Comparison of ENCODE assay signal across 33 cellular contexts in the genomic region with DNA sequence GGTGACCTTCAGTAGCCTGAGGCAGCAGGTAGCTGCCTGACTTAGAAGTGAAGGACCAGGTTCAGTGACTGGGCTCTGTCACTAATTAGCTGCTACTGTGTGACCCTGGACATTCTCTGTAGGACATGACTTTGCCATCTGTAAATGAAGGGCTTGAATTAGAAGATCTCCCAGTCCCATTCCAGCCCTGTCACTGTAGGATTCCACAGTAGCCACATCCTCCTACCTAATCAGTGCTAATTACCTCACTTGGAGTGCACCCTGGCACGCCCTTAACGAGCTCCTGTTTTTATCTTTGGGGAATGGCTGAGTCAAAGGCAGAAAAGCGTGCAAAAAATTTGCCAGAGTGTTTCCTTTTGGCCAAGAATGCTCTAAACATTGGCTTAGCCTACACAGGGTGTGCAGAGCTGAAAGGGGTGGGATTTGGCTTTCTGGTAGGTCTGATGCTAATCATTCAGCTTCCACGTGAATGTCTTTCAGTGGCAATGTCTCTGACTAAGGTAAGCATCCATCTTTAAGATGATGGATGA. TPM values are rescaled to one million over a fixed set of nuclear protein-coding genes. Genes with fewer than 3 reads are reported as not detected.
A peak's percentile ranks its signal among the peaks of the same experiment; 100 is the strongest.
DNase-seq lines count a peak whose midpoint lies in the region; ATAC-seq, FAIRE-seq and TF ChIP-seq lines count a peak whose summit lies in the region.
"Had no signal": no experiment of that assay in that cellular context is flagged by ENCODE, and none has a peak within 500 bp of the region (broad histone marks: within the 10 kb centered on the region; RNA-seq: fewer than 3 reads in every experiment).

No MANE protein-coding gene starts in this region.

- H3K27ac ChIP-seq in VCaP (peak overlapping the region; percentile 69), brain microvascular endothelial cell (no peak overlapping the region), pancreas (no peak overlapping the region)
- H3K27ac ChIP-seq: BLaER1 treated with 17β-estradiol and CSF1 and Interleukin-3, amounts not matched to agents 10 nM and 100 nM; skin epidermis; tibial nerve had no signal

- peak; percentile 85 for DNase-seq in Caki2 (ENCODE audit: low read depth)
- DNase-seq in H4 (ENCODE audit: low spot score) = peak; percentile 73
- DNase-seq in renal cortical epithelial cell (ENCODE audit: low read depth) = peak; percentile 22
- no peak for DNase-seq in GM12891 (ENCODE audit: insufficient read length, low spot score)
- no peak for DNase-seq in middle frontal gyrus (ENCODE audit: extremely low spot score, low spot score)
- DNase-seq in brain microvascular endothelial cell = no peak
- no peak for DNase-seq in pancreas
- DNase-seq: ACHN; activated CD4-positive, CD25-positive, alpha-beta regulatory T cell treated with anti-CD3 and anti-CD28 coated beads, Interleukin-2, amount 50 U/mL, for 72 hours; activated naive CD8-positive, alpha-beta T cell treated with anti-CD3 and anti-CD28 coated beads, Interleukin-2, amount 50 U/mL, for 24 hours; activated T-cell treated with anti-CD3 and anti-CD28 coated beads, Interleukin-2, amount 50 U/mL, for 4 hours; DMS79; esophagus squamous epithelium; HFFc6; midbrain; NCI-H1048; NCI-H187; NCI-H2171 treated with DMSO at 0.1 percent for 48 hours; NCI-H526 treated with DMSO at 0.1 percent for 48 hours; stimulated activated CD4-positive, alpha-beta T cell treated with anti-CD3 and anti-CD28 coated beads, Interleukin-1b, Interleukin-23, amount 100 ng/mL, for 48 hours; stimulated activated CD8-positive, alpha-beta memory T cell treated with anti-CD3 and anti-CD28 coated beads, Interleukin-4, amount 100 ng/mL, for 48 hours; stomach; T-helper 1 cell had no signal

- no peak for ATAC-seq in pancreas
- ATAC-seq: activated naive CD8-positive, alpha-beta T cell treated with anti-CD3 and anti-CD28 coated beads, Interleukin-2, amount 50 U/mL, for 24 hours; activated T-cell treated with anti-CD3 and anti-CD28 coated beads, Interleukin-2, amount 50 U/mL, for 4 hours; natural killer cell treated with Interleukin-12 subunit alpha and Interleukin-12 subunit beta and Interleukin-15 and Interleukin-18, amount 100 ng/mL, for 72 hours had no signal

- intact Hi-C loops in pancreas (cut with DNase I) = no loop called here

- no peaks in the 10 kb centered on the region for H3K9me3 ChIP-seq in pancreas
- H3K9me3 ChIP-seq: BLaER1 treated with 17β-estradiol and CSF1 and Interleukin-3, amounts not matched to agents 10 nM and 100 nM; esophagus squamous epithelium; stomach had no signal

- in situ Hi-C loops in Caki2 (cut with HindIII; ENCODE audit: low pct_unique_long_range_greater_than_20kb, low sequenced_read_pairs) (no loop called here), brain microvascular endothelial cell (cut with HindIII; ENCODE audit: low pct_ligation_motif_present, low sequenced_read_pairs) (no loop called here)

- TF ChIP-seq POLR2A in GM12891 (IDR thresholded peaks at IDR 0.05; ENCODE audit: low read depth, low read length) = no peak

- H3K4me3 ChIP-seq in brain microvascular endothelial cell (ENCODE audit: low read depth, low read length) (no peak overlapping the region), pancreas (no peak overlapping the region)
- H3K4me3 ChIP-seq: BLaER1 treated with 17β-estradiol and CSF1 and Interleukin-3, amounts not matched to agents 10 nM and 100 nM; esophagus squamous epithelium; skin epidermis; stomach; tibial nerve had no signal

- FAIRE-seq in GM12891 (lab: Jason Lieb, UNC) = no peak
- FAIRE-seq in pancreas (lab: Jason Lieb, UNC) = no peak
- FAIRE-seq: endometrium, GM12892, keratinocyte, TTC549 had no signal

- H3K27me3 ChIP-seq in brain microvascular endothelial cell (replicated peaks) (peaks cover 33% of the 10 kb centered on the region), pancreas (peaks cover 0 to 2% (median 0%) of the 10 kb centered on the region in 4 donors)

- TF ChIP-seq CTCF in VCaP (conservative IDR thresholded peaks at IDR 0.05) (no peak), brain microvascular endothelial cell (IDR thresholded peaks at IDR 0.05; ENCODE audit: low read depth, low read length, missing control alignments) (no peak), pancreas (IDR thresholded peaks at IDR 0.05) (no peak)

- 22 to 31% methylated on average over 4 of the region's 4 CpGs for WGBS in pancreas, 2 donors

- no peaks in the 10 kb centered on the region for H3K4me1 ChIP-seq in pancreas

- H3K36me3 ChIP-seq in brain microvascular endothelial cell (replicated peaks) (no peaks in the 10 kb centered on the region), pancreas (no peaks in the 10 kb centered on the region)
- H3K36me3 ChIP-seq: BLaER1 treated with 17β-estradiol and CSF1 and Interleukin-3, amounts not matched to agents 10 nM and 100 nM; esophagus squamous epithelium; stomach; tibial nerve had no signal

TF ChIP-seq in GM12891, 5 proteins besides CTCF, POLR2A, EP300 and RAD21:
- TF ChIP-seq SPI1 (IDR thresholded peaks at IDR 0.05; ENCODE audit: low read depth, low read length) (no peak), POLR2AphosphoS5 (IDR thresholded peaks at IDR 0.05; ENCODE audit: low read depth, low read length) (no peak), TAF1 (IDR thresholded peaks at IDR 0.05; ENCODE audit: low read depth, low read length) (no peak), PAX5 (IDR thresholded peaks at IDR 0.05; ENCODE audit: insufficient read depth, low read length, severe bottlenecking) (no peak), POU2F2 (IDR thresholded peaks at IDR 0.05; ENCODE audit: low read depth, low read length) (no peak)

RNA-seq across cellular contexts. Expression of gene NTF3, which starts 6.8 kb away (rescaled TPM):
- not detected in 2 replicates for total RNA-seq in Caki2 (2014; rRNA removed; shearing (Covaris generic); ENCODE audit: low replicate concordance)
- 4.1 and 10.7 TPM in 2 replicates for total RNA-seq in H4 (2014; rRNA removed; shearing (Covaris generic))
- 3.3 and 3.6 TPM in 2 replicates for total RNA-seq in renal cortical epithelial cell
- not detected for polyA plus RNA-seq in GM12891 (2012; ENCODE audit: low read depth, missing spikeins)
- total RNA-seq in pancreas = not detected
- under 1 TPM; 0.46 to 0.63 TPM for polyA plus RNA-seq in pancreas
- total RNA-seq: activated T-cell treated with anti-CD3 and anti-CD28 coated beads, Interleukin-2, amount 50 U/mL, for 4 hours; dermis microvascular lymphatic vessel endothelial cell; natural killer cell treated with Interleukin-12 subunit alpha and Interleukin-12 subunit beta and Interleukin-15 and Interleukin-18, amount 100 ng/mL, for 72 hours had no signal
- polyA plus RNA-seq: keratinocyte had no signal

Comparison
In these comparisons a context has a peak if more than half of its experiments do, and no peak if none do; other contexts are left out.
1. DNase-seq: peak in Caki2 (single experiment), H4 (single experiment) and renal cortical epithelial cell (single experiment); none in GM12891 (single experiment), middle frontal gyrus (single experiment), brain microvascular endothelial cell (single experiment) and pancreas (0 of 6).